Comparison of ENCODE assay signal across 24 cellular contexts in genomic region chr19:41708481-41708880, GRCh38. TPM values are rescaled to one million over a fixed set of nuclear protein-coding genes. Genes with fewer than 3 reads are reported as not detected.
A peak's percentile ranks its signal among the peaks of the same experiment; 100 is the strongest.
DNase-seq lines count a peak whose midpoint lies in the region; ATAC-seq and TF ChIP-seq lines count a peak whose summit lies in the region.
"Had no signal": no experiment of that assay in that cellular context is flagged by ENCODE, and none has a peak within 500 bp of the region (broad histone marks: within the 10 kb centered on the region; RNA-seq: fewer than 3 reads in every experiment).

Gene CEACAM5, plus strand, starts transcription at chr19:41708626. Its CDS starts 106 bp downstream, at chr19:41708732.

- H3K4me1 Mint-ChIP-seq in activated naive CD8-positive, alpha-beta T cell treated with anti-CD3 and anti-CD28 coated beads, Interleukin-2, amount 10 ng/mL, durations not matched to agents 7 days and 5 days, result no peaks in the 10 kb centered on the region
- peaks cover 7% of the 10 kb centered on the region for H3K4me1 Mint-ChIP-seq in activated naive CD8-positive, alpha-beta T cell treated with anti-CD3 and anti-CD28 coated beads for 36 hours
- H3K4me1 Mint-ChIP-seq: mesothelial cell of epicardium, neural crest cell had no signal

- H3K4me3 ChIP-seq in lung, result peak within 1 kb of the TSS; percentile 1
- H3K4me3 ChIP-seq in ascending aorta, result no peak within 1 kb of the TSS
- H3K4me3 ChIP-seq: prostate gland, suprapubic skin had no signal

- peaks cover 17% of the 10 kb centered on the region for H3K27me3 Mint-ChIP-seq in activated naive CD8-positive, alpha-beta T cell treated with anti-CD3 and anti-CD28 coated beads, Interleukin-2, amount 10 ng/mL, durations not matched to agents 7 days and 5 days
- H3K27me3 Mint-ChIP-seq in activated naive CD8-positive, alpha-beta T cell treated with anti-CD3 and anti-CD28 coated beads for 36 hours, result peaks cover 68% of the 10 kb centered on the region

- no peak for TF ChIP-seq CTCF in lung (IDR thresholded peaks at IDR 0.05; ENCODE audit: control extremely low read depth, extremely low read depth)
- TF ChIP-seq CTCF in ascending aorta (IDR thresholded peaks at IDR 0.05), result no peak

- H3K27ac ChIP-seq in lung (ENCODE audit: low read depth in 1 of 2, low read length in 1 of 2) (no peak within 1 kb of the TSS), ascending aorta (no peak within 1 kb of the TSS)
- H3K27ac ChIP-seq: prostate gland, suprapubic skin had no signal

- no peaks in the 10 kb centered on the region for H3K4me1 ChIP-seq in lung (ENCODE audit: control insufficient read depth in 2 of 2, insufficient read depth in 2 of 2, low read length in 2 of 2)
- H3K4me1 ChIP-seq in ascending aorta, result no peaks in the 10 kb centered on the region
- H3K4me1 ChIP-seq: prostate gland, suprapubic skin had no signal

- H3K4me3 Mint-ChIP-seq in activated naive CD8-positive, alpha-beta T cell treated with anti-CD3 and anti-CD28 coated beads, Interleukin-2, amount 10 ng/mL, durations not matched to agents 7 days and 5 days, result no peak within 1 kb of the TSS
- no peak within 1 kb of the TSS for H3K4me3 Mint-ChIP-seq in activated naive CD8-positive, alpha-beta T cell treated with anti-CD3 and anti-CD28 coated beads for 36 hours
- H3K4me3 Mint-ChIP-seq: mesothelial cell of epicardium, neural crest cell had no signal

- H3K36me3 Mint-ChIP-seq in activated naive CD8-positive, alpha-beta T cell treated with anti-CD3 and anti-CD28 coated beads, Interleukin-2, amount 10 ng/mL, durations not matched to agents 7 days and 5 days, result no peaks in the 10 kb centered on the region
- no peaks in the 10 kb centered on the region for H3K36me3 Mint-ChIP-seq in activated naive CD8-positive, alpha-beta T cell treated with anti-CD3 and anti-CD28 coated beads for 36 hours
- H3K36me3 Mint-ChIP-seq: CD4-positive, CD25-positive, alpha-beta regulatory T cell had no signal

- H3K9me3 ChIP-seq in lung (ENCODE audit: control insufficient read depth in 2 of 2, insufficient read depth in 1 of 2, low read length in 1 of 2) (no peaks in the 10 kb centered on the region), ascending aorta (no peaks in the 10 kb centered on the region)
- H3K9me3 ChIP-seq: prostate gland, suprapubic skin had no signal

- peak; percentile 20 for DNase-seq in activated naive CD8-positive, alpha-beta T cell treated with anti-CD3 and anti-CD28 coated beads, Interleukin-2, amount 10 ng/mL, durations not matched to agents 7 days and 5 days
- DNase-seq in activated naive CD8-positive, alpha-beta T cell treated with anti-CD3 and anti-CD28 coated beads for 36 hours, result no peak
- DNase-seq in SW480 (ENCODE audit: low spot score) (peak; percentile 30), lung (ENCODE audit: low spot score) (no peak), ascending aorta (ENCODE audit: low spot score in 2 of 2) (no peak)
- DNase-seq: activated CD4-positive, alpha-beta T cell treated with anti-CD3 and anti-CD28 coated beads, Interleukin-2, amount 50 U/mL, for 48 hours; activated T-cell treated with anti-CD3 and anti-CD28 coated beads, Interleukin-2, amount 50 U/mL, for 4 hours; CD4-positive, CD25-positive, alpha-beta regulatory T cell; dermis blood vessel endothelial cell; DMS79; foreskin melanocyte; hypothalamus; SHP77 treated with DMSO at 0.1 percent for 48 hours; stimulated activated CD4-positive, alpha-beta T cell treated with anti-CD3 and anti-CD28 coated beads, Interleukin-12 subunit alpha, Interleukin-12 subunit beta, amount 100 ng/mL, for 4 hours had no signal

- no peak for ATAC-seq in activated naive CD8-positive, alpha-beta T cell treated with anti-CD3 and anti-CD28 coated beads, Interleukin-2, amount 10 ng/mL, durations not matched to agents 7 days and 5 days (ENCODE audit: low read depth)
- ATAC-seq in lung (ENCODE audit: insufficient read depth, low FRiP score), result no peak
- ATAC-seq in HG03108 (IDR thresholded peaks at IDR 0.05; ENCODE audit: unreplicated experiment), result no peak
- ATAC-seq in GM18498 (IDR thresholded peaks at IDR 0.05; ENCODE audit: unreplicated experiment), result no peak
- no peak for ATAC-seq in GM21526 (IDR thresholded peaks at IDR 0.05; ENCODE audit: low FRiP score, unreplicated experiment)
- ATAC-seq: activated T-cell treated with anti-CD3 and anti-CD28 coated beads, Interleukin-2, amount 50 U/mL, for 4 hours had no signal

- 46 to 47% methylated on average over 4 of the region's 4 CpGs for WGBS in lung, 2 donors

- POLR2A ChIA-PET in activated naive CD8-positive, alpha-beta T cell treated with anti-CD3 and anti-CD28 coated beads, Interleukin-2, amount 10 ng/mL, durations not matched to agents 7 days and 5 days (lab: Charles Lee), result no interaction called here

- H3K27me3 ChIP-seq in lung (ENCODE audit: control insufficient read depth, insufficient read depth) (no peaks in the 10 kb centered on the region), ascending aorta (no peaks in the 10 kb centered on the region)

- H3K27ac Mint-ChIP-seq in activated naive CD8-positive, alpha-beta T cell treated with anti-CD3 and anti-CD28 coated beads, Interleukin-2, amount 10 ng/mL, durations not matched to agents 7 days and 5 days, result no peak within 1 kb of the TSS
- H3K27ac Mint-ChIP-seq in activated naive CD8-positive, alpha-beta T cell treated with anti-CD3 and anti-CD28 coated beads for 36 hours, result no peak within 1 kb of the TSS
- H3K27ac Mint-ChIP-seq: mesothelial cell of epicardium; T-helper 1 cell treated with Interleukin-12 subunit alpha and Interleukin-12 subunit beta and Interleukin-4 antibody, amounts not matched to agents 30 μg/mL and 1 μg/mL, for 36 hours had no signal

- intact Hi-C loops in ascending aorta (cut with DNase I), result no loop called here

- no peaks in the 10 kb centered on the region for H3K9me3 Mint-ChIP-seq in activated naive CD8-positive, alpha-beta T cell treated with anti-CD3 and anti-CD28 coated beads, Interleukin-2, amount 10 ng/mL, durations not matched to agents 7 days and 5 days
- no peaks in the 10 kb centered on the region for H3K9me3 Mint-ChIP-seq in activated naive CD8-positive, alpha-beta T cell treated with anti-CD3 and anti-CD28 coated beads for 36 hours
- H3K9me3 Mint-ChIP-seq: activated T-cell treated with anti-CD3 and anti-CD28 coated beads, Interleukin-2, amount 50 U/mL, for 4 hours; CD4-positive, CD25-positive, alpha-beta regulatory T cell; T-helper 1 cell treated with Interleukin-12 subunit alpha and Interleukin-12 subunit beta and Interleukin-4 antibody, amounts not matched to agents 30 μg/mL and 1 μg/mL, for 36 hours had no signal

- no peaks in the 10 kb centered on the region for H3K36me3 ChIP-seq in lung (ENCODE audit: control insufficient read depth in 2 of 2, insufficient read depth in 2 of 2, low read length in 2 of 2)
- no peaks in the 10 kb centered on the region for H3K36me3 ChIP-seq in ascending aorta
- H3K36me3 ChIP-seq: prostate gland, suprapubic skin had no signal

RNA-seq across cellular contexts. Expression of gene CEACAM5, which starts in this region (rescaled TPM):
- total RNA-seq in activated naive CD8-positive, alpha-beta T cell treated with anti-CD3 and anti-CD28 coated beads, Interleukin-2, amount 10 ng/mL, durations not matched to agents 7 days and 5 days, result not detected
- total RNA-seq in activated naive CD8-positive, alpha-beta T cell treated with anti-CD3 and anti-CD28 coated beads for 36 hours, result not detected
- 10 to 100 TPM in 1 of 2 donors, under 1 TPM in 1; 0.11 to 37.9 TPM for total RNA-seq in lung
- 1 to 10 TPM; 5.6 to 6.7 TPM for polyA plus RNA-seq in lung
- not detected for total RNA-seq in ascending aorta
- total RNA-seq: CD4-positive, CD25-positive, alpha-beta regulatory T cell; dermis blood vessel endothelial cell; M059J; mesothelial cell of epicardium; neural crest cell had no signal
- polyA plus RNA-seq: CD4-positive, CD25-positive, alpha-beta regulatory T cell; keratinocyte had no signal

Comparison
In these comparisons a context has a peak if more than half of its experiments do, and no peak if none do; other contexts are left out.
1. Peak in DNase-seq in activated naive CD8-positive, alpha-beta T cell treated with anti-CD3 and anti-CD28 coated beads, Interleukin-2, amount 10 ng/mL, durations not matched to agents 7 days and 5 days; RNA of the gene not detected or under 1 TPM.